In the genomic region with DNA sequence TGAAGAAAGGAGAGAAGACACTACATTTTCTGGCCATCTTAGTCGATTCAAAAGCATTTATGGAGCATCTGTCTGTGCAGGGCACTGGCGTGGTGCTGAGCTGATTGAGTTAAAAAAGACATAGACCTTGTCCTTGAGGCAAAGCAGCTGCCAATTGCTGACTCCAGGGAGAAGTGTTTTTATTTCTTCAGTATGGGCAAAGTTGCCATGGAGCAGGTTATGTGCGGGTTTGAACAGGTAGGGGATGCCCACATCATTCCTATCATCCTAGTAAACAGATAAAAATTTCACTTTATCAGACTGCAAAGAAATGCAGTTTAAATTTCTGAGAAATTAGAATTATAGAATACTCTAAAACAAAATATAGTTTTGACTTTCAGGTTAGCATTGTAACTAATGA, we compare ENCODE assay signal across 20 cellular contexts.
"Had no signal": no experiment of that assay in that cellular context is flagged by ENCODE, and none has a peak within 500 bp of the region (broad histone marks: within the 10 kb centered on the region; RNA-seq: fewer than 3 reads in every experiment).

No MANE protein-coding gene starts in this region.

- H3K27me3 ChIP-seq: MG63, SJSA1 had no signal

- H3K4me3 ChIP-seq: MG63, SJSA1 had no signal

- H3K36me3 ChIP-seq: MG63, SJSA1 had no signal

- H3K4me1 ChIP-seq: SJSA1 had no signal

- H3K9me3 ChIP-seq: MG63, SJSA1 had no signal

- H3K9ac ChIP-seq: KMS-11 had no signal

- DNase-seq: activated CD4-positive, alpha-beta T cell treated with anti-CD3 and anti-CD28 coated beads for 4 hours; activated CD8-positive, alpha-beta memory T cell treated with anti-CD3 and anti-CD28 coated beads, Interleukin-2, amount 50 U/mL, for 4 hours; activated CD8-positive, alpha-beta T cell treated with anti-CD3 and anti-CD28 coated beads for 36 hours; activated gamma-delta T cell treated with Interleukin-2 at 50 U/mL for 16 hours; activated naive CD4-positive, alpha-beta T cell treated with anti-CD3 and anti-CD28 coated beads, Interleukin-2, amount 10 ng/mL, durations not matched to agents 7 days and 5 days; activated naive CD8-positive, alpha-beta T cell treated with anti-CD3 and anti-CD28 coated beads for 36 hours; activated T-cell treated with anti-CD3 and anti-CD28 coated beads, Interleukin-2, amount 50 U/mL, for 72 hours; central memory CD4-positive, alpha-beta T cell; MG63; MV-4-11; NCI-H1092 treated with DMSO at 0.1 percent for 48 hours; NCI-H1436; NCI-H1694 treated with DMSO at 0.1 percent for 48 hours; NCI-H2029 treated with DMSO at 0.1 percent for 48 hours; NK-92 treated with Interleukin-12 subunit alpha and Interleukin-12 subunit beta, amount 100 ng/mL, for 24 hours; OCI-M1; RPMI8226; SHP77 had no signal

- H3K4me2 ChIP-seq: KMS-11 had no signal

- H3K27ac ChIP-seq: KMS-11, SJSA1 had no signal
